1 cellular context compared by ENCODE assay signal in the genomic region with DNA sequence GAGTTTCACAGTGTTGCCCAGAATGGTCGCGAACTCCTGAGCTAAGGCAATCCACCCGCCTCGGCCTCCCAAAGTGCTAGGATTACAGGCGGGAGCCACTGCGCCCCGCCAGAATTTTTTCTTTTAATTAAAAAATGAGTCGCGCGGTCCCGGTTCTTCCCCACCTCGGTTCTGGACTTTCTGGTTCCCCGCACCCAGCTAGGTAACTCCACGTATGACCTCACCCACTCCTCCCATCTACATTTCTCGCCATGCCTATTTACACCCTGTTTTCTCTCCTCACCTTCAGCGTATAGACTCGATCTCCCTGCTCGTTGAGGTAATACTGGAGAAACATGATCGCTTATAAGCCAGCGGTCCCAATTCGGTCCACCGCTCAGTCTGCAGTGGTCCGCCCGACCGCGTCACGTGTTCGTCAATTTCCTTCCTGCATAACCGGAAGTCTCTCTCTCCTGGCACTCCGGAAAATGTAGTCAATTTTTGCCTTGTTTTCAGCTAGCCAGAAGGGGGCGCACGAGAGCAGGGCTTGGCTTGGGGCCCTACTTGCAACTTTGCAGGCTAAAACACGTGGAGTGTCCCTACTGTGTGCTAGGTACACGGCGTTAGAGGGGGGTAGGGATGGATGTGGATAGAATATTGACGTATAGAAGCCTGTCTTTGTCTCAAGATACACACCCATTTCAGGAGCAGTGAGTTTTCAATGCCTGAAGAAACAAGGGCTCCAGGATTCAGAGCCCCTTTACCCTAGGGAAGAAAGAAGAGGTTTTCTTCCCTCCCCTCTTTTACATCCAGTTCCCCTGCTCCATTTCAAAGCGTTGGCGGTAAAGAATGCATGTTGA.
TF ChIP-seq lines count a peak whose summit lies in the region.

NOP10 (minus strand) TSS at position 400 of the 839 bp plus-strand sequence; CDS start at position 337, 63 bp downstream.
A gene with protein sequence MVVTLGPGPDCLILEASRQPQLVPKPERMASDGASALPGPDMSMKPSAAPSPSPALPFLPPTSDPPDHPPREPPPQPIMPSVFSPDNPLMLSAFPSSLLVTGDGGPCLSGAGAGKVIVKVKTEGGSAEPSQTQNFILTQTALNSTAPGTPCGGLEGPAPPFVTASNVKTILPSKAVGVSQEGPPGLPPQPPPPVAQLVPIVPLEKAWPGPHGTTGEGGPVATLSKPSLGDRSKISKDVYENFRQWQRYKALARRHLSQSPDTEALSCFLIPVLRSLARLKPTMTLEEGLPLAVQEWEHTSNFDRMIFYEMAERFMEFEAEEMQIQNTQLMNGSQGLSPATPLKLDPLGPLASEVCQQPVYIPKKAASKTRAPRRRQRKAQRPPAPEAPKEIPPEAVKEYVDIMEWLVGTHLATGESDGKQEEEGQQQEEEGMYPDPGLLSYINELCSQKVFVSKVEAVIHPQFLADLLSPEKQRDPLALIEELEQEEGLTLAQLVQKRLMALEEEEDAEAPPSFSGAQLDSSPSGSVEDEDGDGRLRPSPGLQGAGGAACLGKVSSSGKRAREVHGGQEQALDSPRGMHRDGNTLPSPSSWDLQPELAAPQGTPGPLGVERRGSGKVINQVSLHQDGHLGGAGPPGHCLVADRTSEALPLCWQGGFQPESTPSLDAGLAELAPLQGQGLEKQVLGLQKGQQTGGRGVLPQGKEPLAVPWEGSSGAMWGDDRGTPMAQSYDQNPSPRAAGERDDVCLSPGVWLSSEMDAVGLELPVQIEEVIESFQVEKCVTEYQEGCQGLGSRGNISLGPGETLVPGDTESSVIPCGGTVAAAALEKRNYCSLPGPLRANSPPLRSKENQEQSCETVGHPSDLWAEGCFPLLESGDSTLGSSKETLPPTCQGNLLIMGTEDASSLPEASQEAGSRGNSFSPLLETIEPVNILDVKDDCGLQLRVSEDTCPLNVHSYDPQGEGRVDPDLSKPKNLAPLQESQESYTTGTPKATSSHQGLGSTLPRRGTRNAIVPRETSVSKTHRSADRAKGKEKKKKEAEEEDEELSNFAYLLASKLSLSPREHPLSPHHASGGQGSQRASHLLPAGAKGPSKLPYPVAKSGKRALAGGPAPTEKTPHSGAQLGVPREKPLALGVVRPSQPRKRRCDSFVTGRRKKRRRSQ (plus strand): TSS at position 579 of the 839 bp plus-strand sequence. CDS start 382 bp downstream, outside the sequence.

TF ChIP-seq in HepG2, 621 proteins besides CTCF, POLR2A, EP300 and RAD21 (continued from another document and continues in another):
- TF ChIP-seq ZNF646 (CRISPR knock-in tag; IDR thresholded peaks at IDR 0.05) (no peak), GTF3A (CRISPR knock-in tag; conservative IDR thresholded peaks at IDR 0.05) (no peak), ZNF460 (CRISPR knock-in tag; IDR thresholded peaks at IDR 0.05; ENCODE audit: borderline replicate concordance) (no peak), RORA (CRISPR knock-in tag; IDR thresholded peaks at IDR 0.05) (no peak), SRY (CRISPR knock-in tag; IDR thresholded peaks at IDR 0.05) (peak; percentile 62; the same call in 1 of the 2 replicates), CAMTA2 (CRISPR knock-in tag; IDR thresholded peaks at IDR 0.05; ENCODE audit: borderline replicate concordance) (no peak), MIER2 (CRISPR knock-in tag; IDR thresholded peaks at IDR 0.05) (no peak), PLRG1 (conservative IDR thresholded peaks at IDR 0.05) (no peak), ZNF207 (IDR thresholded peaks at IDR 0.05; ENCODE audit: borderline replicate concordance) (no peak), NR1H2 (CRISPR knock-in tag; IDR thresholded peaks at IDR 0.05; ENCODE audit: borderline replicate concordance, low read depth) (no peak), REXO4 (CRISPR knock-in tag; IDR thresholded peaks at IDR 0.05; ENCODE audit: borderline replicate concordance) (no peak), KAT7 (CRISPR knock-in tag; IDR thresholded peaks at IDR 0.05; ENCODE audit: borderline replicate concordance) (peak; percentile 45; the same call in 1 of the 2 replicates), ZNF335 (CRISPR knock-in tag; IDR thresholded peaks at IDR 0.05) (0 out of 2 replicates have a peak, but pooled peaks have one; percentile 48), ZNF570 (CRISPR knock-in tag; IDR thresholded peaks at IDR 0.05; ENCODE audit: borderline replicate concordance) (no peak), ZNF12 (CRISPR knock-in tag; IDR thresholded peaks at IDR 0.05) (peak; percentile 41; the same call in 1 of the 2 replicates), NR2F2 (IDR thresholded peaks at IDR 0.05; ENCODE audit: borderline replicate concordance, low read depth) (no peak), MIXL1 (CRISPR knock-in tag; IDR thresholded peaks at IDR 0.05) (peak; percentile 73; the same call in 1 of the 2 replicates), HDAC6 (IDR thresholded peaks at IDR 0.05; ENCODE audit: low read depth, low read length) (no peak), KDM2A (CRISPR knock-in tag; IDR thresholded peaks at IDR 0.05; ENCODE audit: borderline replicate concordance, low read depth) (peak; percentile 78), SMAD1 (CRISPR knock-in tag; IDR thresholded peaks at IDR 0.05; ENCODE audit: borderline replicate concordance, low read depth) (peak; percentile 82; the same call in 1 of the 2 replicates), ZC3H13 (CRISPR knock-in tag; IDR thresholded peaks at IDR 0.05) (no peak), ELK4 (CRISPR knock-in tag; IDR thresholded peaks at IDR 0.05; ENCODE audit: borderline replicate concordance) (no peak), ZNF354B (CRISPR knock-in tag; IDR thresholded peaks at IDR 0.05) (0 out of 2 replicates have a peak, but pooled peaks have one; percentile 39), RBFOX2 (IDR thresholded peaks at IDR 0.05; ENCODE audit: low read depth, low read length) (peak; percentile 61), ZNF761 (CRISPR knock-in tag; conservative IDR thresholded peaks at IDR 0.05) (peak; percentile 59; the same call in 1 of the 2 replicates), ZBTB21 (CRISPR knock-in tag; IDR thresholded peaks at IDR 0.05) (peak; percentile 85), GTF2F1 (IDR thresholded peaks at IDR 0.05; ENCODE audit: low read length) (no peak), DDIT3 (CRISPR knock-in tag; IDR thresholded peaks at IDR 0.05) (no peak), ATAD3A (CRISPR knock-in tag; IDR thresholded peaks at IDR 0.05) (no peak), ZNF260 (CRISPR knock-in tag; IDR thresholded peaks at IDR 0.05; ENCODE audit: borderline replicate concordance, low read depth) (no peak), ZNF616 (CRISPR knock-in tag; IDR thresholded peaks at IDR 0.05; ENCODE audit: low read depth) (no peak), ZBTB34 (CRISPR knock-in tag; IDR thresholded peaks at IDR 0.05) (peak; percentile 62; the same call in 1 of the 2 replicates), ZFP90 (CRISPR knock-in tag; IDR thresholded peaks at IDR 0.05; ENCODE audit: borderline replicate concordance) (peak; percentile 62; the same call in 1 of the 2 replicates), ZNF251 (CRISPR knock-in tag; IDR thresholded peaks at IDR 0.05) (no peak), STAT5B (CRISPR knock-in tag; IDR thresholded peaks at IDR 0.05) (no peak), NFYC (CRISPR knock-in tag; IDR thresholded peaks at IDR 0.05) (no peak; the same call in 1 of the 2 replicates), EZH2 (conservative IDR thresholded peaks at IDR 0.05; ENCODE audit: low read depth, low read length) (no peak), NCOA5 (CRISPR knock-in tag; IDR thresholded peaks at IDR 0.05) (no peak), BCL3 (CRISPR knock-in tag; IDR thresholded peaks at IDR 0.05) (no peak)
- TF ChIP-seq, protein P1, sequence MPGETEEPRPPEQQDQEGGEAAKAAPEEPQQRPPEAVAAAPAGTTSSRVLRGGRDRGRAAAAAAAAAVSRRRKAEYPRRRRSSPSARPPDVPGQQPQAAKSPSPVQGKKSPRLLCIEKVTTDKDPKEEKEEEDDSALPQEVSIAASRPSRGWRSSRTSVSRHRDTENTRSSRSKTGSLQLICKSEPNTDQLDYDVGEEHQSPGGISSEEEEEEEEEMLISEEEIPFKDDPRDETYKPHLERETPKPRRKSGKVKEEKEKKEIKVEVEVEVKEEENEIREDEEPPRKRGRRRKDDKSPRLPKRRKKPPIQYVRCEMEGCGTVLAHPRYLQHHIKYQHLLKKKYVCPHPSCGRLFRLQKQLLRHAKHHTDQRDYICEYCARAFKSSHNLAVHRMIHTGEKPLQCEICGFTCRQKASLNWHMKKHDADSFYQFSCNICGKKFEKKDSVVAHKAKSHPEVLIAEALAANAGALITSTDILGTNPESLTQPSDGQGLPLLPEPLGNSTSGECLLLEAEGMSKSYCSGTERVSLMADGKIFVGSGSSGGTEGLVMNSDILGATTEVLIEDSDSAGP (CRISPR knock-in tag; IDR thresholded peaks at IDR 0.05; ENCODE audit: borderline replicate concordance): peak; percentile 55
- TF ChIP-seq, protein P2, sequence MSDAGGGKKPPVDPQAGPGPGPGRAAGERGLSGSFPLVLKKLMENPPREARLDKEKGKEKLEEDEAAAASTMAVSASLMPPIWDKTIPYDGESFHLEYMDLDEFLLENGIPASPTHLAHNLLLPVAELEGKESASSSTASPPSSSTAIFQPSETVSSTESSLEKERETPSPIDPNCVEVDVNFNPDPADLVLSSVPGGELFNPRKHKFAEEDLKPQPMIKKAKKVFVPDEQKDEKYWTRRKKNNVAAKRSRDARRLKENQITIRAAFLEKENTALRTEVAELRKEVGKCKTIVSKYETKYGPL (CRISPR knock-in tag; IDR thresholded peaks at IDR 0.05): no peak
